11 cellular contexts compared by ENCODE assay signal in genomic region chr5:133962801-133963476, GRCh38. TPM values are rescaled to one million over a fixed set of nuclear protein-coding genes. Genes with fewer than 3 reads are reported as not detected.
DNase-seq lines count a peak whose midpoint lies in the region; ATAC-seq, FAIRE-seq and TF ChIP-seq lines count a peak whose summit lies in the region.
"Had no signal": no experiment of that assay in that cellular context is flagged by ENCODE, and none has a peak within 500 bp of the region (broad histone marks: within the 10 kb centered on the region; RNA-seq: fewer than 3 reads in every experiment).

No MANE protein-coding gene starts in this region.

- no peaks in the 10 kb centered on the region for H3K9me1 ChIP-seq in endothelial cell of umbilical vein (replicated peaks; ENCODE audit: control insufficient read depth, extremely low read depth, insufficient read depth, low read length)

- no peaks in the 10 kb centered on the region for H3K27me3 Mint-ChIP-seq in activated CD4-positive, alpha-beta T cell treated with anti-CD3 and anti-CD28 coated beads, Interleukin-2, amount 10 ng/mL, durations not matched to agents 7 days and 5 days
- H3K27me3 Mint-ChIP-seq in stimulated activated memory B cell treated with anti-CD40 and anti-IgM and Interleukin-4, amounts not matched to agents 10 μg/mL and 1 μg/mL and 100 μg/mL, for 72 hours, result no peaks in the 10 kb centered on the region

- H3K27me3 ChIP-seq in endothelial cell of umbilical vein (ENCODE audit: control insufficient read depth in 2 of 2, insufficient read depth in 2 of 2, low read length in 2 of 2), result no peaks in the 10 kb centered on the region
- H3K27me3 ChIP-seq in thyroid gland, result no peaks in the 10 kb centered on the region
- H3K27me3 ChIP-seq in uterus, result no peaks in the 10 kb centered on the region
- H3K27me3 ChIP-seq: foreskin keratinocyte had no signal

- peaks cover 36% of the 10 kb centered on the region for H3K36me3 Mint-ChIP-seq in activated CD4-positive, alpha-beta T cell treated with anti-CD3 and anti-CD28 coated beads, Interleukin-2, amount 10 ng/mL, durations not matched to agents 7 days and 5 days (ENCODE audit: low read depth)
- peaks cover 44% of the 10 kb centered on the region for H3K36me3 Mint-ChIP-seq in stimulated activated memory B cell treated with anti-CD40 and anti-IgM and Interleukin-4, amounts not matched to agents 10 μg/mL and 1 μg/mL and 100 μg/mL, for 72 hours

- peak overlapping the region; percentile 35 for H3K4me2 ChIP-seq in endothelial cell of umbilical vein (ENCODE audit: insufficient read depth, low read length)

- H3K36me3 ChIP-seq in endothelial cell of umbilical vein (ENCODE audit: control insufficient read depth in 2 of 2, extremely low read depth in 1 of 2, insufficient read depth in 2 of 2, low read length in 2 of 2), result no peaks in the 10 kb centered on the region
- peaks cover 0 to 2% of the 10 kb centered on the region in 2 donors for H3K36me3 ChIP-seq in thyroid gland
- no peaks in the 10 kb centered on the region for H3K36me3 ChIP-seq in uterus

- H3K27ac Mint-ChIP-seq in activated CD4-positive, alpha-beta T cell treated with anti-CD3 and anti-CD28 coated beads, Interleukin-2, amount 10 ng/mL, durations not matched to agents 7 days and 5 days, result peak overlapping the region; percentile 11
- peak overlapping the region; percentile 0 for H3K27ac Mint-ChIP-seq in stimulated activated memory B cell treated with anti-CD40 and anti-IgM and Interleukin-4, amounts not matched to agents 10 μg/mL and 1 μg/mL and 100 μg/mL, for 72 hours

- H3K4me1 Mint-ChIP-seq in activated CD4-positive, alpha-beta T cell treated with anti-CD3 and anti-CD28 coated beads, Interleukin-2, amount 10 ng/mL, durations not matched to agents 7 days and 5 days, result peaks cover 58% of the 10 kb centered on the region
- peaks cover 54% of the 10 kb centered on the region for H3K4me1 Mint-ChIP-seq in stimulated activated memory B cell treated with anti-CD40 and anti-IgM and Interleukin-4, amounts not matched to agents 10 μg/mL and 1 μg/mL and 100 μg/mL, for 72 hours

- ATAC-seq in stimulated activated memory B cell treated with anti-CD40 and anti-IgM and Interleukin-4, amounts not matched to agents 10 μg/mL and 1 μg/mL and 100 μg/mL, for 72 hours, result no peak
- ATAC-seq in HG02678 (IDR thresholded peaks at IDR 0.05; ENCODE audit: unreplicated experiment), result no peak
- ATAC-seq: foreskin keratinocyte had no signal

- peaks cover 10% of the 10 kb centered on the region for H3K4me1 ChIP-seq in endothelial cell of umbilical vein (ENCODE audit: control insufficient read depth, extremely low read depth, insufficient read depth, low read length)
- H3K4me1 ChIP-seq in thyroid gland, result peaks cover 3 to 18% of the 10 kb centered on the region in 2 donors
- H3K4me1 ChIP-seq in uterus, result no peaks in the 10 kb centered on the region

- peak overlapping the region; percentile 17 for H3K27ac ChIP-seq in endothelial cell of umbilical vein (ENCODE audit: insufficient read depth, low read depth, low read length)
- peak overlapping the region in 1 of 3 donors; percentile 2 for H3K27ac ChIP-seq in thyroid gland
- no peak overlapping the region for H3K27ac ChIP-seq in uterus
- H3K27ac ChIP-seq: foreskin keratinocyte had no signal

- H3K9me3 Mint-ChIP-seq in activated CD4-positive, alpha-beta T cell treated with anti-CD3 and anti-CD28 coated beads, Interleukin-2, amount 10 ng/mL, durations not matched to agents 7 days and 5 days, result peaks cover 8% of the 10 kb centered on the region
- H3K9me3 Mint-ChIP-seq in stimulated activated memory B cell treated with anti-CD40 and anti-IgM and Interleukin-4, amounts not matched to agents 10 μg/mL and 1 μg/mL and 100 μg/mL, for 72 hours, result no peaks in the 10 kb centered on the region

- in situ Hi-C loops in SK-MEL-5 (cut with HindIII; ENCODE audit: low pct_unique_long_range_greater_than_20kb, low sequenced_read_pairs), result no loop called here

- H3K4me3 ChIP-seq in endothelial cell of umbilical vein (replicated peaks in 1 of 3; ENCODE audit: insufficient read depth in 1 of 3, low read depth in 1 of 3, low read length in 3 of 3) (no peak overlapping the region), thyroid gland (replicated peaks in 1 of 3) (no peak overlapping the region), uterus (no peak overlapping the region)

- no peak for DNase-seq in activated CD4-positive, alpha-beta T cell treated with anti-CD3 and anti-CD28 coated beads, Interleukin-2, amount 10 ng/mL, durations not matched to agents 7 days and 5 days
- DNase-seq in activated CD4-positive, alpha-beta T cell treated with anti-CD3 and anti-CD28 coated beads, Interleukin-2, amount 50 U/mL, for 1 hour, result no peak
- DNase-seq in SK-MEL-5 (ENCODE audit: low read depth, low spot score), result peak; percentile 17
- peak; percentile 27 for DNase-seq in endothelial cell of umbilical vein (ENCODE audit: low read depth, low spot score)
- DNase-seq in thyroid gland, result no peak
- DNase-seq in uterus, result no peak
- DNase-seq: NCI-H1694 treated with DMSO at 0.1 percent for 48 hours had no signal

- no peak for FAIRE-seq in endothelial cell of umbilical vein (lab: Jason Lieb, UNC)
- FAIRE-seq: bronchial epithelial cell had no signal

- TF ChIP-seq POLR2A in endothelial cell of umbilical vein (IDR thresholded peaks at IDR 0.05; ENCODE audit: low read depth, low read length), result no peak
- no peak for TF ChIP-seq POLR2A in thyroid gland (IDR thresholded peaks at IDR 0.05)
- TF ChIP-seq POLR2A in uterus (IDR thresholded peaks at IDR 0.05), result no peak

- peaks cover 49% of the 10 kb centered on the region for H3K79me2 ChIP-seq in endothelial cell of umbilical vein (ENCODE audit: control insufficient read depth, insufficient read depth, low read length)

- dilution Hi-C loops in endothelial cell of umbilical vein (cut with MboI; ENCODE audit: extremely low pct_ligation_motif_present, low sequenced_read_pairs), result no loop called here

- H4K20me1 ChIP-seq in endothelial cell of umbilical vein (replicated peaks; ENCODE audit: control insufficient read depth, extremely low read depth, insufficient read depth, low read length), result no peaks in the 10 kb centered on the region

- POLR2A ChIA-PET in activated CD4-positive, alpha-beta T cell treated with anti-CD3 and anti-CD28 coated beads, Interleukin-2, amount 10 ng/mL, durations not matched to agents 7 days and 5 days (lab: Charles Lee), result no interaction called here
- POLR2A ChIA-PET in endothelial cell of umbilical vein (lab: Charles Lee), result interaction anchor here (0.5 kb wide), 1 partner anchor 11 kb away, joined by 3 read pairs; no protein-coding TSS in a partner anchor

- intact Hi-C loops in endothelial cell of umbilical vein (cut with micrococcal nuclease) (no loop called here), thyroid gland (cut with DNase I) (no loop called here), uterus (cut with DNase I; ENCODE audit: low total_unique reads) (no loop called here)

- TF ChIP-seq CTCF in endothelial cell of umbilical vein (IDR thresholded peaks at IDR 0.05; ENCODE audit: extremely low read depth in 1 of 2, insufficient read depth in 1 of 2, low read depth in 1 of 2, low read length in 2 of 2), result no peak
- TF ChIP-seq CTCF in thyroid gland (IDR thresholded peaks at IDR 0.05), result no peak
- no peak for TF ChIP-seq CTCF in uterus (IDR thresholded peaks at IDR 0.05)

- H2AFZ ChIP-seq in endothelial cell of umbilical vein (ENCODE audit: low read depth, low read length), result no peak overlapping the region

- BruUV-seq in endothelial cell of umbilical vein (replicated peaks; lab: Mats Ljungman, UMichigan), result no TSS peak

- H3K9me3 ChIP-seq in endothelial cell of umbilical vein (replicated peaks; ENCODE audit: control insufficient read depth, insufficient read depth, low read length) (no peaks in the 10 kb centered on the region), thyroid gland (no peaks in the 10 kb centered on the region), uterus (no peaks in the 10 kb centered on the region)

- no peak overlapping the region for H3K9ac ChIP-seq in endothelial cell of umbilical vein (replicated peaks; ENCODE audit: extremely low read depth, insufficient read depth, low read length)

- WGBS in thyroid gland, 2 donors, result 68 to 71% methylated on average over 2 of the region's 2 CpGs

- CTCF ChIA-PET in activated CD4-positive, alpha-beta T cell treated with anti-CD3 and anti-CD28 coated beads, Interleukin-2, amount 10 ng/mL, durations not matched to agents 7 days and 5 days (lab: Charles Lee), result interaction anchor here (0.5 to 2.2 kb wide), 3 partner anchors 9 to 1262 kb away, joined by 3 to 10 read pairs (median 4); no protein-coding TSS in a partner anchor
- CTCF ChIA-PET in endothelial cell of umbilical vein (lab: Charles Lee), result no interaction called here

- no peak overlapping the region for H3K4me3 Mint-ChIP-seq in activated CD4-positive, alpha-beta T cell treated with anti-CD3 and anti-CD28 coated beads, Interleukin-2, amount 10 ng/mL, durations not matched to agents 7 days and 5 days
- no peak overlapping the region for H3K4me3 Mint-ChIP-seq in stimulated activated memory B cell treated with anti-CD40 and anti-IgM and Interleukin-4, amounts not matched to agents 10 μg/mL and 1 μg/mL and 100 μg/mL, for 72 hours

RNA-seq across cellular contexts. Expression of gene C5orf15, which starts 5.5 kb away (rescaled TPM):
- 10 to 100 TPM; 21.9 to 32.7 TPM for total RNA-seq in activated CD4-positive, alpha-beta T cell treated with anti-CD3 and anti-CD28 coated beads, Interleukin-2, amount 10 ng/mL, durations not matched to agents 7 days and 5 days
- 108 and 121 TPM in 2 replicates for total RNA-seq in SK-MEL-5 (2014; rRNA removed; shearing (Covaris generic))
- 123 and 153 TPM in 2 replicates for polyA plus RNA-seq in SK-MEL-5 (2015; cell fraction: cytosol; rRNA removed)
- polyA plus RNA-seq in SK-MEL-5 (2015; cell fraction: nucleus; rRNA removed), result 59.1 and 60.0 TPM in 2 replicates
- total RNA-seq in endothelial cell of umbilical vein (24.8 and 25.3 TPM in 2 replicates), thyroid gland (10 to 100 TPM; 53.7 to 76.3 (median 71.4) TPM), uterus (10 to 100 TPM; 10.5 to 98.9 (median 27.5) TPM)
- polyA plus RNA-seq in endothelial cell of umbilical vein, result 41.1 and 45.4 TPM in 2 replicates
- 26.6 and 29.2 TPM in 2 replicates for polyA plus RNA-seq in endothelial cell of umbilical vein (2011; cell fraction: cytosol; rRNA removed)
- 16.3 and 24.2 TPM in 2 replicates for polyA plus RNA-seq in endothelial cell of umbilical vein (2011; cell fraction: nucleus; rRNA removed)
- 26.8 and 27.3 TPM in 2 replicates for polyA plus RNA-seq in endothelial cell of umbilical vein (2012)
- 22.9 and 35.3 TPM in 2 replicates for polyA minus RNA-seq in endothelial cell of umbilical vein
- 26.2 TPM for polyA minus RNA-seq in endothelial cell of umbilical vein (2011; cell fraction: cytosol; rRNA and poly(A)+ RNA removed)
- polyA minus RNA-seq in endothelial cell of umbilical vein (2011; cell fraction: nucleus; rRNA and poly(A)+ RNA removed), result 7.3 and 9.8 TPM in 2 replicates

RNA-seq across cellular contexts. Expression of gene VDAC1, which starts 41.8 kb away (rescaled TPM):
- 100 to 1,000 TPM; 184 to 208 TPM for total RNA-seq in activated CD4-positive, alpha-beta T cell treated with anti-CD3 and anti-CD28 coated beads, Interleukin-2, amount 10 ng/mL, durations not matched to agents 7 days and 5 days
- total RNA-seq in SK-MEL-5 (2014; rRNA removed; shearing (Covaris generic)), result 566 and 620 TPM in 2 replicates
- 466 and 549 TPM in 2 replicates for polyA plus RNA-seq in SK-MEL-5 (2015; cell fraction: cytosol; rRNA removed)
- 181 and 183 TPM in 2 replicates for polyA plus RNA-seq in SK-MEL-5 (2015; cell fraction: nucleus; rRNA removed)
- 247 and 253 TPM in 2 replicates for total RNA-seq in endothelial cell of umbilical vein
- 82.8 and 116 TPM in 2 replicates for polyA plus RNA-seq in endothelial cell of umbilical vein
- polyA plus RNA-seq in endothelial cell of umbilical vein (2011; cell fraction: cytosol; rRNA removed), result 186 and 212 TPM in 2 replicates
- polyA plus RNA-seq in endothelial cell of umbilical vein (2011; cell fraction: nucleus; rRNA removed), result 103 and 138 TPM in 2 replicates
- 253 and 326 TPM in 2 replicates for polyA plus RNA-seq in endothelial cell of umbilical vein (2012)
- polyA minus RNA-seq in endothelial cell of umbilical vein, result 75.6 and 82.9 TPM in 2 replicates
- 81.1 TPM for polyA minus RNA-seq in endothelial cell of umbilical vein (2011; cell fraction: cytosol; rRNA and poly(A)+ RNA removed)
- polyA minus RNA-seq in endothelial cell of umbilical vein (2011; cell fraction: nucleus; rRNA and poly(A)+ RNA removed), result 39.8 and 53.0 TPM in 2 replicates
- total RNA-seq in thyroid gland, result 100 to 1,000 TPM; 122 to 166 (median 136) TPM
- 100 to 1,000 TPM in 1 of 4 donors, 10 to 100 TPM in 3; 19.4 to 112 (median 79.8) TPM for total RNA-seq in uterus

Comparison
In these comparisons a context has a peak if more than half of its experiments do, and no peak if none do; other contexts are left out.
1. DNase-seq: peak in SK-MEL-5 (single experiment) and endothelial cell of umbilical vein (single experiment); none in activated CD4-positive, alpha-beta T cell treated with anti-CD3 and anti-CD28 coated beads, Interleukin-2, amount 10 ng/mL, durations not matched to agents 7 days and 5 days (single experiment), activated CD4-positive, alpha-beta T cell treated with anti-CD3 and anti-CD28 coated beads, Interleukin-2, amount 50 U/mL, for 1 hour (single experiment), thyroid gland (0 of 2) and uterus (0 of 2).